Comparison of ENCODE assay signal across 1 cellular context in the genomic region with DNA sequence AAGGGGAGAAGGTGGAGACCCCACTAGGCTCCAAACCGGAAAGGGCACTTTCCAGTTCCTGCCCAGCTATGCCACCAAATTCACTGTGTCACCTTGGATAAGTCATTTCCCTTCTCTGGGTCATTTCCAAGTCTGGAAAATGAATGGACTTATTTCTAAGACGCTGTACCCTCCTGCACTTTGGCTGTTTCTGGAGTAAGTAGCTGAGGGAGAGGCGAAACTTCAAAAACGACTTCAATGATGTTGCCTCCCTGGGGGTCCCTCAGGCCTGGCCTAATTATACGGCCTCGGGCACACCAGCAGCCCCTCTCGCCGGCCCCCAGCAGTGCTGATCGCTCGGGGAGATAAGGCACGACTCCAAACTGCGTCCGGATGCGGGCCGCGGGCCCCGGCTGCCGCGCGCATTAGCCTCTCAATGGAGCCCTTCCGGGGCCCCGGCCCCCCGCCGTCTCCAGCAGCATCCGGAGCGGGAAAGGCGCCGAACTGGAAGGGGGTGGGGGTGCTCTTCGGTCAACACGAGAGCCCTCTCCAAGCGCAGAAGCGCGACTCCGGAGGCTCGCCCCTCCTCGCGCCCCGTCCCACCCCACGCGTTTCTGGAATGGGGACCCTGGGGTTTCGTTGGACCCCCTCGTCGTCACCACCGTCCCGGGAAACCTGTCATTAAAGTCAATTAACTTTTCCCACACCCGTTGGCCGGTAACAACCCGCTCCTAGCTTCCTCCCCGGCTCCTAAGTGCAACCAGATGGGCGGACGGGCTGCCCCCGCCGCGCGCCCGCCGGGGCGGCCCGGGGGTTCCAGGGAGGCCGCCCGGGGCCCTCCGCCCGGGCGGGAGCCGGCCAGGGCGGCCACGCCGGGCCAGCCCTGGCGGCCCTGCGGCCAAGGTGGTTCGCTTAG.
A peak's percentile ranks its signal among the peaks of the same experiment; 100 is the strongest.
TF ChIP-seq lines count a peak whose summit lies in the region.

No MANE protein-coding gene starts in this region.

TF ChIP-seq in HEK293, 187 proteins besides CTCF, POLR2A, EP300 and RAD21 (continued from another document):
- TF ChIP-seq, protein P1, sequence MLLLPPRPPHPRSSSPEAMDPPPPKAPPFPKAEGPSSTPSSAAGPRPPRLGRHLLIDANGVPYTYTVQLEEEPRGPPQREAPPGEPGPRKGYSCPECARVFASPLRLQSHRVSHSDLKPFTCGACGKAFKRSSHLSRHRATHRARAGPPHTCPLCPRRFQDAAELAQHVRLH (tag by site-specific recombination; IDR thresholded peaks at IDR 0.05): peak; percentile 48; the same call in 1 of the 2 replicates
- TF ChIP-seq ZNF23 (tag by site-specific recombination; IDR thresholded peaks at IDR 0.05; ENCODE audit: borderline replicate concordance) (no peak), ZNF157 (tag by site-specific recombination; IDR thresholded peaks at IDR 0.05) (no peak), ZBTB21 (tag by site-specific recombination; IDR thresholded peaks at IDR 0.05) (peak; percentile 67), ZNF423 (tag by site-specific recombination; IDR thresholded peaks at IDR 0.05) (peak; percentile 97; the same call in 1 of the 2 replicates), GLI4 (tag by site-specific recombination; IDR thresholded peaks at IDR 0.05) (no peak), ZNF302 (tag by site-specific recombination; IDR thresholded peaks at IDR 0.05; ENCODE audit: low read depth) (no peak), HOXD13 (CRISPR knock-in tag; IDR thresholded peaks at IDR 0.05; ENCODE audit: borderline replicate concordance) (no peak), ZNF621 (tag by site-specific recombination; IDR thresholded peaks at IDR 0.05) (no peak), SP3 (tag by site-specific recombination; IDR thresholded peaks at IDR 0.05) (peak; percentile 35), WT1 (tag by site-specific recombination; IDR thresholded peaks at IDR 0.05) (peak; percentile 88), ZNF16 (tag by site-specific recombination; IDR thresholded peaks at IDR 0.05; ENCODE audit: low read depth) (no peak)
- TF ChIP-seq, protein P2, sequence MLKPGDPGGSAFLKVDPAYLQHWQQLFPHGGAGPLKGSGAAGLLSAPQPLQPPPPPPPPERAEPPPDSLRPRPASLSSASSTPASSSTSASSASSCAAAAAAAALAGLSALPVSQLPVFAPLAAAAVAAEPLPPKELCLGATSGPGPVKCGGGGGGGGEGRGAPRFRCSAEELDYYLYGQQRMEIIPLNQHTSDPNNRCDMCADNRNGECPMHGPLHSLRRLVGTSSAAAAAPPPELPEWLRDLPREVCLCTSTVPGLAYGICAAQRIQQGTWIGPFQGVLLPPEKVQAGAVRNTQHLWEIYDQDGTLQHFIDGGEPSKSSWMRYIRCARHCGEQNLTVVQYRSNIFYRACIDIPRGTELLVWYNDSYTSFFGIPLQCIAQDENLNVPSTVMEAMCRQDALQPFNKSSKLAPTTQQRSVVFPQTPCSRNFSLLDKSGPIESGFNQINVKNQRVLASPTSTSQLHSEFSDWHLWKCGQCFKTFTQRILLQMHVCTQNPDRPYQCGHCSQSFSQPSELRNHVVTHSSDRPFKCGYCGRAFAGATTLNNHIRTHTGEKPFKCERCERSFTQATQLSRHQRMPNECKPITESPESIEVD (tag by site-specific recombination; IDR thresholded peaks at IDR 0.05): peak; percentile 84
- TF ChIP-seq, protein P3, sequence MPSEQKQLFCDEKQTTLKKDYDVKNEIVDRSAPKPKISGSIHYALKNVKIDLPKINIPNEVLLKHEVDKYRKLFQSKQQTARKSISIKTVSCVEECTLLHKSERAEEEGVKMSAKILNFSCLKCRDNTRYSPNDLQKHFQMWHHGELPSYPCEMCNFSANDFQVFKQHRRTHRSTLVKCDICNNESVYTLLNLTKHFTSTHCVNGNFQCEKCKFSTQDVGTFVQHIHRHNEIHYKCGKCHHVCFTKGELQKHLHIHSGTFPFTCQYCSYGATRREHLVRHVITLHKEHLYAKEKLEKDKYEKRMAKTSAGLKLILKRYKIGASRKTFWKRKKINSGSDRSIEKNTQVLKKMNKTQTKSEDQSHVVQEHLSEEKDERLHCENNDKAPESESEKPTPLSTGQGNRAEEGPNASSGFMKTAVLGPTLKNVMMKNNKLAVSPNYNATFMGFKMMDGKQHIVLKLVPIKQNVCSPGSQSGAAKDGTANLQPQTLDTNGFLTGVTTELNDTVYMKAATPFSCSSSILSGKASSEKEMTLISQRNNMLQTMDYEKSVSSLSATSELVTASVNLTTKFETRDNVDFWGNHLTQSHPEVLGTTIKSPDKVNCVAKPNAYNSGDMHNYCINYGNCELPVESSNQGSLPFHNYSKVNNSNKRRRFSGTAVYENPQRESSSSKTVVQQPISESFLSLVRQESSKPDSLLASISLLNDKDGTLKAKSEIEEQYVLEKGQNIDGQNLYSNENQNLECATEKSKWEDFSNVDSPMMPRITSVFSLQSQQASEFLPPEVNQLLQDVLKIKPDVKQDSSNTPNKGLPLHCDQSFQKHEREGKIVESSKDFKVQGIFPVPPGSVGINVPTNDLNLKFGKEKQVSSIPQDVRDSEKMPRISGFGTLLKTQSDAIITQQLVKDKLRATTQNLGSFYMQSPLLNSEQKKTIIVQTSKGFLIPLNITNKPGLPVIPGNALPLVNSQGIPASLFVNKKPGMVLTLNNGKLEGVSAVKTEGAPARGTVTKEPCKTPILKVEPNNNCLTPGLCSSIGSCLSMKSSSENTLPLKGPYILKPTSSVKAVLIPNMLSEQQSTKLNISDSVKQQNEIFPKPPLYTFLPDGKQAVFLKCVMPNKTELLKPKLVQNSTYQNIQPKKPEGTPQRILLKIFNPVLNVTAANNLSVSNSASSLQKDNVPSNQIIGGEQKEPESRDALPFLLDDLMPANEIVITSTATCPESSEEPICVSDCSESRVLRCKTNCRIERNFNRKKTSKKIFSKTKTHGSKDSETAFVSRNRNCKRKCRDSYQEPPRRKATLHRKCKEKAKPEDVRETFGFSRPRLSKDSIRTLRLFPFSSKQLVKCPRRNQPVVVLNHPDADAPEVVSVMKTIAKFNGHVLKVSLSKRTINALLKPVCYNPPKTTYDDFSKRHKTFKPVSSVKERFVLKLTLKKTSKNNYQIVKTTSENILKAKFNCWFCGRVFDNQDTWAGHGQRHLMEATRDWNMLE (tag by site-specific recombination; conservative IDR thresholded peaks at IDR 0.05; ENCODE audit: low read depth): no peak
TF ChIP-seq in HEK293: peak in this region for 90.
